29 cellular contexts compared by ENCODE assay signal in the genomic region with DNA sequence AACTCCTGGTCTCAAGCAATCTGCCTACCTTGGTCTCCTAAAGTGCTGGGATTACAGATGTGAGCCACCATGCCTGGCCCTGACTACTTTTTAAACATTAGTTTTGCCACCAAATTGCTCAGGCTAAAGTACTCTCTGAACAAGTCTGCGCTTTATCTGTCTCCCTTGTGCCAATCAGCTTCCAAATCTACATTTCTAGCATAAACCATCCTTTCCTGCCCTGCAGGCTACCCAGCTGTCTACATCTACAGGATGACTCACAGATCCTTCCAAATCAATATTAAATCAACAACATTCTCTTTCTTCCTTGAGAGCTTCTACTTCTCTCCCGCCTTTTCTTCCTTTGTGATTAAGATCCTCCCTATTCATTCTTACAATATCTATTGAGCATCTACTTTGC.
"Had no signal": no experiment of that assay in that cellular context is flagged by ENCODE, and none has a peak within 500 bp of the region (broad histone marks: within the 10 kb centered on the region; RNA-seq: fewer than 3 reads in every experiment).

No MANE protein-coding gene starts in this region.

- H3K36me3 ChIP-seq: esophagus muscularis mucosa, heart right ventricle, left lung, sigmoid colon, thoracic aorta, tibial nerve, upper lobe of right lung, uterus had no signal

- H3K4me3 ChIP-seq: dorsolateral prefrontal cortex, esophagus muscularis mucosa, heart right ventricle, left lung, psoas muscle, sigmoid colon, thoracic aorta, tibial nerve, upper lobe of right lung, uterus had no signal

- H3K27me3 ChIP-seq: esophagus muscularis mucosa, left lung, sigmoid colon, tibial nerve, upper lobe of right lung, uterus had no signal

- FAIRE-seq: colon, islet of Langerhans had no signal

- H3K9me3 ChIP-seq: esophagus muscularis mucosa, heart right ventricle, left lung, psoas muscle, sigmoid colon, thoracic aorta, tibial nerve, upper lobe of right lung, uterus had no signal

- H3K27ac ChIP-seq: dorsolateral prefrontal cortex, epithelial cell of prostate, esophagus muscularis mucosa, heart right ventricle, left lung, psoas muscle, sigmoid colon, thoracic aorta, tibial nerve, upper lobe of right lung, uterus had no signal

- ATAC-seq: heart right ventricle; left cardiac atrium; left lung; naive thymus-derived CD8-positive, alpha-beta T cell; psoas muscle; right cardiac atrium; stimulated activated effector memory CD8-positive, alpha-beta T cell treated with anti-CD3 and anti-CD28 coated beads, Interleukin-12 subunit alpha, Interleukin-12 subunit beta, amount 100 ng/mL, for 72 hours; stimulated activated naive CD8-positive, alpha-beta T cell treated with anti-CD3 and anti-CD28 coated beads, Interleukin-15, Interleukin-2, amounts not matched to agents 100 U/mL and 50 U/mL, for 24 hours; upper lobe of right lung had no signal

- H3K4me1 ChIP-seq: esophagus muscularis mucosa, heart right ventricle, left lung, psoas muscle, sigmoid colon, tibial nerve, upper lobe of right lung, uterus had no signal

- DNase-seq: dorsolateral prefrontal cortex; effector CD4-positive, alpha-beta T cell; foreskin melanocyte; glutamatergic neuron; heart right ventricle; hippocampal formation; left cardiac atrium; left lung; mesendoderm; midbrain; naive thymus-derived CD8-positive, alpha-beta T cell; nephron progenitor cell; nucleus accumbens; psoas muscle; right cardiac atrium; sigmoid colon; stimulated activated CD4-positive, alpha-beta T cell treated with anti-CD3 and anti-CD28 coated beads, Interleukin-2, amount 100 ng/mL, for 24 hours; stimulated activated CD4-positive, alpha-beta T cell treated with anti-CD3 and anti-CD28 coated beads, Interleukin-4, amount 100 ng/mL, for 24 hours; stimulated activated naive CD8-positive, alpha-beta T cell treated with anti-CD3 and anti-CD28 coated beads, Interleukin-15, Interleukin-2, amounts not matched to agents 100 U/mL and 50 U/mL, for 24 hours; substantia nigra; upper lobe of right lung; uterus had no signal
